In genomic region chr11:67353317-67354313, GRCh38 we compare ENCODE assay signal across 1 cellular context.
TF ChIP-seq lines count a peak whose summit lies in the region.

POLD4 (minus strand) TSS chr11:67353546; CDS start chr11:67353399, 147 bp downstream.

TF ChIP-seq in GM12878, 131 proteins besides CTCF, POLR2A, EP300 and RAD21 (continued from another document and continues in another):
- TF ChIP-seq ZNF687 (IDR thresholded peaks at IDR 0.05) (peak; percentile 89), NKRF (conservative IDR thresholded peaks at IDR 0.05) (peak; percentile 90), SMAD5 (IDR thresholded peaks at IDR 0.05; ENCODE audit: low read depth) (peak; percentile 95), HDGF (IDR thresholded peaks at IDR 0.05) (0 out of 2 replicates have a peak, but pooled peaks have one; percentile 19), LARP7 (IDR thresholded peaks at IDR 0.05) (peak; percentile 13; the same call in 1 of the 2 replicates), ZSCAN29 (IDR thresholded peaks at IDR 0.05) (no peak), POU2F2 (IDR thresholded peaks at IDR 0.05; ENCODE audit: borderline replicate concordance, low read depth, low read length) (peak; percentile 63; the same call in 2 of the 3 replicates), NBN (IDR thresholded peaks at IDR 0.05) (peak; percentile 75; the same call in 1 of the 2 replicates), SUZ12 (IDR thresholded peaks at IDR 0.05; ENCODE audit: unreplicated experiment) (no peak), CHD2 (IDR thresholded peaks at IDR 0.05; ENCODE audit: borderline replicate concordance, low read depth, low read length) (peak; percentile 93), PAX8 (IDR thresholded peaks at IDR 0.05) (no peak), POLR2AphosphoS2 (IDR thresholded peaks at IDR 0.05; ENCODE audit: low read depth, low read length) (peak; percentile 97), SMC3 (IDR thresholded peaks at IDR 0.05; ENCODE audit: borderline replicate concordance, low read length) (no peak), NR2F1 (conservative IDR thresholded peaks at IDR 0.05) (peak; percentile 14; the same call in 1 of the 2 replicates), STAT3 (IDR thresholded peaks at IDR 0.05; ENCODE audit: low read depth, low read length) (0 out of 2 replicates have a peak, but pooled peaks have one; percentile 61), RELB (IDR thresholded peaks at IDR 0.05; ENCODE audit: low read depth) (peak; percentile 83), SP1 (IDR thresholded peaks at IDR 0.05; ENCODE audit: low read depth, low read length) (peak; percentile 94), JUNB (IDR thresholded peaks at IDR 0.05) (0 out of 2 replicates have a peak, but pooled peaks have one; percentile 11), STAT1 (conservative IDR thresholded peaks at IDR 0.05) (peak; percentile 89; the same call in 1 of the 2 replicates), MEF2B (IDR thresholded peaks at IDR 0.05; ENCODE audit: partially characterized antibody, poor library complexity, severe bottlenecking) (peak; percentile 100), ZNF592 (IDR thresholded peaks at IDR 0.05) (0 out of 2 replicates have a peak, but pooled peaks have one; percentile 31), HCFC1 (IDR thresholded peaks at IDR 0.05; ENCODE audit: low read length) (peak; percentile 9; the same call in 1 of the 2 replicates), SMARCA5 (IDR thresholded peaks at IDR 0.05) (peak; percentile 76; the same call in 1 of the 2 replicates), MEF2A (IDR thresholded peaks at IDR 0.05; ENCODE audit: insufficient read depth, low read depth, low read length) (0 out of 2 replicates have a peak, but pooled peaks have one; percentile 35), RCOR1 (conservative IDR thresholded peaks at IDR 0.05; ENCODE audit: low read depth, low read length) (no peak), IRF4 (IDR thresholded peaks at IDR 0.05; ENCODE audit: low read depth, low read length) (peak; percentile 48; the same call in 1 of the 2 replicates), TCF3 (IDR thresholded peaks at IDR 0.05; ENCODE audit: borderline replicate concordance, insufficient read depth, low read depth, low read length) (0 out of 2 replicates have a peak, but pooled peaks have one; percentile 26), ZNF24 (IDR thresholded peaks at IDR 0.05) (no peak), TAF1 (IDR thresholded peaks at IDR 0.05; ENCODE audit: borderline replicate concordance, low read depth, low read length) (peak; percentile 87), RELA (IDR thresholded peaks at IDR 0.05; ENCODE audit: borderline replicate concordance, partially characterized antibody) (no peak), POLR2AphosphoS5 (IDR thresholded peaks at IDR 0.05; ENCODE audit: low read length) (peak; percentile 95), SIN3A (IDR thresholded peaks at IDR 0.05; ENCODE audit: low read depth, low read length) (no peak; the same call in 1 of the 2 replicates), YY1 (IDR thresholded peaks at IDR 0.05; ENCODE audit: low read depth, low read length) (peak; percentile 81), ZBTB40 (IDR thresholded peaks at IDR 0.05; ENCODE audit: borderline replicate concordance) (peak; percentile 59; the same call in 1 of the 2 replicates), EZH2 (IDR thresholded peaks at IDR 0.05; ENCODE audit: borderline replicate concordance, control insufficient read depth, low read depth, low read length) (no peak), ZBTB11 (CRISPR knock-in tag; IDR thresholded peaks at IDR 0.05) (no peak), ATF2 (IDR thresholded peaks at IDR 0.05; ENCODE audit: low read length) (no peak), HDAC2 (IDR thresholded peaks at IDR 0.05) (no peak), SREBF2 (IDR thresholded peaks at IDR 0.05; ENCODE audit: low read length) (no peak), SRF (IDR thresholded peaks at IDR 0.05; ENCODE audit: low read depth in 2 of 2, low read length in 2 of 2) (0 out of 4 replicates have a peak, but pooled peaks of 1 of the 2 experiments have one; percentile 27)
